Comparison of ENCODE assay signal across 23 cellular contexts in genomic region chr6:1470040-1470439, GRCh38.
DNase-seq lines count a peak whose midpoint lies in the region; ATAC-seq and TF ChIP-seq lines count a peak whose summit lies in the region.
"Had no signal": no experiment of that assay in that cellular context is flagged by ENCODE, and none has a peak within 500 bp of the region (broad histone marks: within the 10 kb centered on the region; RNA-seq: fewer than 3 reads in every experiment).

No MANE protein-coding gene starts in this region.

- H3K79me2 ChIP-seq in hepatocyte = no peaks in the 10 kb centered on the region
- H3K79me2 ChIP-seq: parathyroid adenoma had no signal

- 50% methylated on average over 3 of the region's 3 CpGs for WGBS in hepatocyte (ENCODE audit: low lambda C conversion rate, missing lambda C conversion rate)

- H2AFZ ChIP-seq in hepatocyte = no peak overlapping the region
- H2AFZ ChIP-seq: parathyroid adenoma had no signal

- H3K4me2 ChIP-seq in hepatocyte = no peak overlapping the region

- no peaks in the 10 kb centered on the region for H3K36me3 ChIP-seq in hepatocyte (replicated peaks; ENCODE audit: insufficient read depth, low read depth)
- H3K36me3 ChIP-seq: transverse colon had no signal

- DNase-seq in GM13977 (ENCODE audit: low spot score) (peak; percentile 48), hepatocyte (ENCODE audit: low spot score) (no peak), NAMALWA (ENCODE audit: low spot score) (no peak), kidney tubule cell (ENCODE audit: low spot score) (no peak), DMS79 (lab: John Stamatoyannopoulos, UW) (no peak), activated gamma-delta T cell (lab: John Stamatoyannopoulos, UW) (no peak)
- DNase-seq: activated CD4-positive, alpha-beta T cell treated with anti-CD3 and anti-CD28 coated beads, Interleukin-2, amount 10 ng/mL, durations not matched to agents 24 days and 14 days; activated naive CD4-positive, alpha-beta T cell; aorta; cerebellar nuclear complex; effector memory CD4-positive, alpha-beta T cell; EL; left cardiac atrium; natural killer cell; NCI-H526 treated with DMSO at 0.1 percent for 48 hours; Right ventricle myocardium superior; stimulated activated naive CD4-positive, alpha-beta T cell treated with Interleukin-2 at 50 U/mL for 16 hours; T-cell; transverse colon had no signal

- no peaks in the 10 kb centered on the region for H3K9me3 ChIP-seq in hepatocyte (ENCODE audit: low read depth)
- H3K9me3 ChIP-seq: transverse colon had no signal

- in situ Hi-C loops in GM13977 (cut with MboI; ENCODE audit: low pct_unique_long_range_greater_than_20kb, low sequenced_read_pairs, unreplicated experiment) = no loop called here

- H3K4me1 ChIP-seq in hepatocyte (ENCODE audit: insufficient read depth) = peaks cover 4% of the 10 kb centered on the region
- H3K4me1 ChIP-seq: parathyroid adenoma, transverse colon had no signal

- no peak overlapping the region for H3K4me3 ChIP-seq in hepatocyte
- H3K4me3 ChIP-seq: transverse colon had no signal

- no peaks in the 10 kb centered on the region for H4K20me1 ChIP-seq in hepatocyte (ENCODE audit: insufficient read depth, poor library complexity, severe bottlenecking)

- H3K27ac ChIP-seq in hepatocyte = peak overlapping the region; percentile 20
- H3K27ac ChIP-seq: parathyroid adenoma, transverse colon had no signal

- TF ChIP-seq CTCF in GM13977 (IDR thresholded peaks at IDR 0.05; ENCODE audit: extremely low read depth, insufficient read depth, missing control alignments) = no peak
- TF ChIP-seq CTCF in hepatocyte (IDR thresholded peaks at IDR 0.05; ENCODE audit: poor library complexity) = no peak

- ATAC-seq in GM21360 (IDR thresholded peaks at IDR 0.05; ENCODE audit: unreplicated experiment) (peak; percentile 61), HG03025 (IDR thresholded peaks at IDR 0.05; ENCODE audit: low FRiP score, unreplicated experiment) (peak; percentile 45)
- ATAC-seq: left cardiac atrium, natural killer cell, sciatic nerve, T-cell had no signal

- H3K9me2 ChIP-seq in hepatocyte (replicated peaks; ENCODE audit: insufficient read depth) = no peaks in the 10 kb centered on the region

- H3K27me3 ChIP-seq in hepatocyte = no peaks in the 10 kb centered on the region
- H3K27me3 ChIP-seq: transverse colon had no signal
